23 cellular contexts compared by ENCODE assay signal in genomic region chr10:96889415-96890171, GRCh38. TPM values are rescaled to one million over a fixed set of nuclear protein-coding genes. Genes with fewer than 3 reads are reported as not detected.
DNase-seq lines count a peak whose midpoint lies in the region; ATAC-seq and TF ChIP-seq lines count a peak whose summit lies in the region.
"Had no signal": no experiment of that assay in that cellular context is flagged by ENCODE, and none has a peak within 500 bp of the region (broad histone marks: within the 10 kb centered on the region; RNA-seq: fewer than 3 reads in every experiment).

No MANE protein-coding gene starts in this region.

- H3K9me3 ChIP-seq in esophagus squamous epithelium (peaks cover 0 to 7% (median 0%) of the 10 kb centered on the region in 3 donors), left ventricle myocardium inferior (replicated peaks) (peaks cover 17% of the 10 kb centered on the region)

- H3K27ac Mint-ChIP-seq in stimulated activated memory B cell treated with anti-CD40 and anti-IgM and Interleukin-4, amounts not matched to agents 10 μg/mL and 1 μg/mL and 100 μg/mL, for 72 hours: peak overlapping the region; percentile 21
- H3K27ac Mint-ChIP-seq: mesothelial cell of epicardium had no signal

- H3K27me3 ChIP-seq in esophagus squamous epithelium (no peaks in the 10 kb centered on the region), left ventricle myocardium inferior (ENCODE audit: low read depth) (no peaks in the 10 kb centered on the region)
- H3K27me3 ChIP-seq: breast epithelium had no signal

- H3K36me3 ChIP-seq in esophagus squamous epithelium: peaks cover 0 to 29% (median 0%) of the 10 kb centered on the region in 3 donors
- H3K36me3 ChIP-seq in left ventricle myocardium inferior: peaks cover 15% of the 10 kb centered on the region
- H3K36me3 ChIP-seq: breast epithelium had no signal

- peaks cover 24% of the 10 kb centered on the region for H3K4me1 Mint-ChIP-seq in stimulated activated memory B cell treated with anti-CD40 and anti-IgM and Interleukin-4, amounts not matched to agents 10 μg/mL and 1 μg/mL and 100 μg/mL, for 72 hours

- TF ChIP-seq POLR2A in esophagus squamous epithelium (IDR thresholded peaks at IDR 0.05): no peak

- no peak for ATAC-seq in stimulated activated memory B cell treated with anti-CD40 and anti-IgM and Interleukin-4, amounts not matched to agents 10 μg/mL and 1 μg/mL and 100 μg/mL, for 72 hours
- ATAC-seq: SK-N-SH treated with all-trans-retinoic acid at 6 μM for 48 hours had no signal

- H3K4me3 ChIP-seq in esophagus squamous epithelium: no peak overlapping the region
- H3K4me3 ChIP-seq in left ventricle myocardium inferior: no peak overlapping the region
- H3K4me3 ChIP-seq: breast epithelium had no signal

- peaks cover 0 to 35% (median under 1%) of the 10 kb centered on the region in 3 donors for H3K4me1 ChIP-seq in esophagus squamous epithelium
- peaks cover 33% of the 10 kb centered on the region for H3K4me1 ChIP-seq in left ventricle myocardium inferior
- H3K4me1 ChIP-seq: breast epithelium had no signal

- no peaks in the 10 kb centered on the region for H3K27me3 Mint-ChIP-seq in stimulated activated memory B cell treated with anti-CD40 and anti-IgM and Interleukin-4, amounts not matched to agents 10 μg/mL and 1 μg/mL and 100 μg/mL, for 72 hours

- H3K9me3 Mint-ChIP-seq in stimulated activated memory B cell treated with anti-CD40 and anti-IgM and Interleukin-4, amounts not matched to agents 10 μg/mL and 1 μg/mL and 100 μg/mL, for 72 hours: peaks cover 9% of the 10 kb centered on the region

- 79 to 87% methylated on average over 12 of the region's 12 CpGs for WGBS in esophagus squamous epithelium, 2 donors

- H3K36me3 Mint-ChIP-seq in stimulated activated memory B cell treated with anti-CD40 and anti-IgM and Interleukin-4, amounts not matched to agents 10 μg/mL and 1 μg/mL and 100 μg/mL, for 72 hours: peaks cover 61% of the 10 kb centered on the region

- no peak for TF ChIP-seq CTCF in esophagus squamous epithelium (IDR thresholded peaks at IDR 0.05)
- TF ChIP-seq CTCF in left ventricle myocardium inferior (IDR thresholded peaks at IDR 0.05; ENCODE audit: borderline replicate concordance): no peak

- DNase-seq in NCI-H748 (lab: John Stamatoyannopoulos, UW; ENCODE audit: unreplicated experiment) (peak; percentile 1), NCI-H748 treated with DMSO at 0.1 percent for 48 hours (lab: John Stamatoyannopoulos, UW) (no peak), NCI-H510A (lab: John Stamatoyannopoulos, UW) (peak; percentile 38), esophagus squamous epithelium (lab: John Stamatoyannopoulos, UW) (no peak), left ventricle myocardium inferior (no peak), 8988T (no peak), NCI-H226 (no peak)
- DNase-seq: activated CD4-positive, alpha-beta T cell treated with anti-CD3 and anti-CD28 coated beads, Interleukin-2, amount 50 U/mL, for 48 hours; activated gamma-delta T cell; activated T-cell treated with anti-CD3 and anti-CD28 coated beads for 4 hours; cortex of kidney; DMS 273 treated with DMSO at 0.1 percent for 48 hours; GDM1; Karpas-422; NCI-H1694; substantia nigra; T-helper 9 cell had no signal

- H3K27ac ChIP-seq in esophagus squamous epithelium (peak overlapping the region in 3 of 4 donors; percentile 49 to 74 (median 69)), left ventricle myocardium inferior (replicated peaks) (no peak overlapping the region)
- H3K27ac ChIP-seq: breast epithelium, C4-2B, RWPE1 had no signal

- intact Hi-C loops in esophagus squamous epithelium (cut with DNase I) (no loop called here), left ventricle myocardium inferior (cut with micrococcal nuclease) (no loop called here)

- no peak overlapping the region for H3K4me3 Mint-ChIP-seq in stimulated activated memory B cell treated with anti-CD40 and anti-IgM and Interleukin-4, amounts not matched to agents 10 μg/mL and 1 μg/mL and 100 μg/mL, for 72 hours
- H3K4me3 Mint-ChIP-seq: mesothelial cell of epicardium had no signal

RNA-seq across cellular contexts. Expression of gene LCOR, which starts 57.5 kb away (rescaled TPM):
- total RNA-seq in esophagus squamous epithelium: 100 to 1,000 TPM in 1 of 4 donors, 10 to 100 TPM in 3; 16.9 to 112 (median 30.4) TPM
- total RNA-seq in left ventricle myocardium inferior: 18.9 TPM

Comparison
In these comparisons a context has a peak if more than half of its experiments do, and no peak if none do; other contexts are left out.
1. DNase-seq: peak in NCI-H748 (single experiment) and NCI-H510A (single experiment); none in NCI-H748 treated with DMSO at 0.1 percent for 48 hours (single experiment), esophagus squamous epithelium (single experiment), left ventricle myocardium inferior (single experiment), 8988T (single experiment) and NCI-H226 (single experiment).